4 cellular contexts compared by ENCODE assay signal in genomic region chr13:109323338-109323737, GRCh38.
"Had no signal": no experiment of that assay in that cellular context is flagged by ENCODE, and none has a peak within 500 bp of the region (broad histone marks: within the 10 kb centered on the region; RNA-seq: fewer than 3 reads in every experiment).

No MANE protein-coding gene starts in this region.

- DNase-seq: IMR-90, KBM-7 had no signal

- H3K4me3 ChIP-seq: K562 had no signal

- H3K27ac ChIP-seq: HL-60 had no signal
